In the genomic region with DNA sequence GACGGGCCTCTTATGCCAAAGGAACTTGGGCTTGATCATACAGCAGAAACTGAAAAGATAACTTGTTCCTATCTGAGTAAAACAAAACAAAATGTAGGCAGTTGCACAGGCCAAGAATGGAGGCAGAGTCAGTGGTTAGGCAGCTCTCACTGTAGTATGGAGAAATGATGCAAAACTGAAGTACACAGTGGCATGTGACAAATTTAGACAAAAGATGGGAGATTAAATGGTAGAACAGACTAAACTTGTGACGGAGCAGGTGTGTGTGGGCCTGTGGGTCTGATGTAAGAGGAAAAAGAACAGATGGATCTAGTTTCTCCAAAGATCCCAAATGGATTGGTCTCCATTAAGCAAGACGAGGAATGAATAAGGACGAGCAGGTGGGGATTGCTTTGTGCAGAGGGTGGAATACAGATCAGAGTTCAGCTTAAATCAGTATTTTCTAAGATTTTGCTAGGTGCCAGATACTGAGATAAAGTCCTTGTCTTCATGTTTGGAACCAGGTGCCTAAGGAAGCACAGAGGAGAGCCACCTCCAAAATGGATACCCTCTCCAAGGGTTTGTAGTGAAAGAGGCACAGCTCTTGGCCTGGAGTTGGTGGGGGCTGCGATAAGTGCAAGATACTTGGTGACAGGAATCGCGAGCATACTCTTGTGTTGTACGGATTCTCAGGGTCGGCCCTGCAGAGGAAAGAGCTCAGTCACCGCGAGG, we compare ENCODE assay signal across 8 cellular contexts. TPM values are rescaled to one million over a fixed set of nuclear protein-coding genes. Genes with fewer than 3 reads are reported as not detected.
A peak's percentile ranks its signal among the peaks of the same experiment; 100 is the strongest.
DNase-seq lines count a peak whose midpoint lies in the region; ATAC-seq and TF ChIP-seq lines count a peak whose summit lies in the region.

No MANE protein-coding gene starts in this region.

- H3K4me1 Mint-ChIP-seq in CD14-positive monocyte (peaks cover 37% of the 10 kb centered on the region), naive B cell (peaks cover 32 to 46% (median 43%) of the 10 kb centered on the region in 3 donors)

- peaks cover 39% of the 10 kb centered on the region for H3K79me2 ChIP-seq in KMS-11 (ENCODE audit: insufficient read depth, low read depth)

- TF ChIP-seq CTCF in CD14-positive monocyte (IDR thresholded peaks at IDR 0.05) (no peak), KMS-11 (conservative IDR thresholded peaks at IDR 0.05; ENCODE audit: low read depth, low read length) (no peak), cardiac fibroblast (IDR thresholded peaks at IDR 0.05; ENCODE audit: low read depth, low read length) (no peak)

- H3K4me2 ChIP-seq in KMS-11: peak overlapping the region; percentile 54

- peak overlapping the region; percentile 26; the same call in 1 of the 2 replicates for H3K27ac ChIP-seq in KMS-11

- H3K4me3 ChIP-seq in KMS-11 (IDR thresholded peaks at IDR 0.05; ENCODE audit: insufficient read depth, low read depth, low read length) (no peak overlapping the region), cardiac fibroblast (replicated peaks in 1 of 2; ENCODE audit: low read depth in 2 of 2, low read length in 2 of 2) (peak overlapping the region; percentile 86 to 96)

- no peaks in the 10 kb centered on the region for H3K36me3 ChIP-seq in KMS-11 (ENCODE audit: insufficient read depth)

- H3K27me3 Mint-ChIP-seq in CD14-positive monocyte (ENCODE audit: low read depth in 3 of 3) (peaks cover 0 to 4% (median 0%) of the 10 kb centered on the region in 3 donors), naive B cell (no peaks in the 10 kb centered on the region)

- H3K27ac Mint-ChIP-seq in CD14-positive monocyte (peak overlapping the region; percentile 77 to 96 (median 85)), naive B cell (peak overlapping the region; percentile 91 to 98 (median 96))

- peaks cover 21% of the 10 kb centered on the region for H3K4me1 ChIP-seq in KMS-11 (ENCODE audit: low read depth, poor library complexity, severe bottlenecking)

- intact Hi-C loops in CD14-positive monocyte (cut with micrococcal nuclease): loop anchor here in 1 of 2 donors (5.0 kb wide), 2 partner anchors 54 to 114 kb away; partner anchors contain the start of genes REEP5 and SRP19

- H3K9me3 Mint-ChIP-seq in CD14-positive monocyte (no peaks in the 10 kb centered on the region), naive B cell (no peaks in the 10 kb centered on the region)

- peak overlapping the region; percentile 86 for H2AFZ ChIP-seq in KMS-11 (ENCODE audit: low read depth)

- H4K20me1 ChIP-seq in KMS-11 (ENCODE audit: insufficient read depth): no peaks in the 10 kb centered on the region

- H3K36me3 Mint-ChIP-seq in CD14-positive monocyte (peaks cover 3 to 6% of the 10 kb centered on the region in 2 donors), naive B cell (peaks cover 0 to 7% of the 10 kb centered on the region in 2 donors)

- H3K4me3 Mint-ChIP-seq in CD14-positive monocyte (peak overlapping the region; percentile 95 to 100), naive B cell (peak overlapping the region; percentile 94 to 100 (median 97))

- ATAC-seq in GM21367 (IDR thresholded peaks at IDR 0.05; ENCODE audit: unreplicated experiment) (peak; percentile 10), naive B cell (ENCODE audit: low read depth in 2 of 2) (peak; percentile 10 to 14)

- peak overlapping the region; percentile 34; the same call in 1 of the 2 replicates for H3K9ac ChIP-seq in KMS-11

- no peaks in the 10 kb centered on the region for H3K27me3 ChIP-seq in KMS-11 (ENCODE audit: insufficient read depth, low read depth)

- DNase-seq in CD14-positive monocyte (ENCODE audit: low spot score): no peak
- DNase-seq in cardiac fibroblast (ENCODE audit: low read depth in 2 of 2): no peak
- no peak for DNase-seq in naive B cell
- no peak for DNase-seq in hypothalamus (lab: John Stamatoyannopoulos, UW)
- DNase-seq in NCI-H69 (lab: John Stamatoyannopoulos, UW): no peak
- DNase-seq in amniotic stem cell (lab: John Stamatoyannopoulos, UW): no peak

RNA-seq across cellular contexts. Expression of gene DCP2, which starts 0.7 kb away (rescaled TPM):
- polyA plus RNA-seq in CD14-positive monocyte (10 to 100 TPM; 58.9 to 62.2 TPM), naive B cell (ENCODE audit: low read depth in 6 of 6) (10 to 100 TPM; 35.4 to 72.0 (median 60.3) TPM)

RNA-seq across cellular contexts. Expression of gene REEP5, which starts 53.8 kb away (rescaled TPM):
- polyA plus RNA-seq in CD14-positive monocyte (100 to 1,000 TPM; 193 to 200 TPM), naive B cell (ENCODE audit: low read depth in 6 of 6) (100 to 1,000 TPM in 3 of 6 donors, 10 to 100 TPM in 3; 92.3 to 138 (median 101) TPM)
